ENCODE assay signal across 10 cellular contexts in genomic region chr3:136142592-136142991, GRCh38. TPM values are rescaled to one million over a fixed set of nuclear protein-coding genes. Genes with fewer than 3 reads are reported as not detected.
DNase-seq lines count a peak whose midpoint lies in the region; ATAC-seq and TF ChIP-seq lines count a peak whose summit lies in the region.
"Had no signal": no experiment of that assay in that cellular context is flagged by ENCODE, and none has a peak within 500 bp of the region (broad histone marks: within the 10 kb centered on the region; RNA-seq: fewer than 3 reads in every experiment).

No MANE protein-coding gene starts in this region.

- POLR2A ChIA-PET in PC-9 (lab: Charles Lee; ENCODE audit: unreplicated experiment) = no interaction called here

- DNase-seq in NCI-H2081 (lab: John Stamatoyannopoulos, UW) (peak; percentile 30 to 78), NCI-H2081 treated with DMSO at 0.1 percent for 48 hours (lab: John Stamatoyannopoulos, UW) (no peak), PC-9 (peak; percentile 30 to 91), fibroblast of pulmonary artery (ENCODE audit: low read depth) (peak; percentile 71), sigmoid colon (no peak)
- DNase-seq in activated T-helper 1 cell treated with anti-CD3 and anti-CD28 coated beads, Interleukin-12 subunit alpha, Interleukin-12 subunit beta, Interleukin-2, Interleukin-4 antibody, amounts not matched to agents 30 ng/mL and 10 ng/mL and 1 ng/mL, durations not matched to agents 14 hours and 24 hours and 36 hours (ENCODE audit: low spot score) = no peak
- DNase-seq: CD4-positive, CD25-positive, alpha-beta regulatory T cell had no signal

- peaks cover 12% of the 10 kb centered on the region for H3K4me1 Mint-ChIP-seq in activated T-helper 1 cell treated with anti-CD3 and anti-CD28 coated beads, Interleukin-12 subunit alpha, Interleukin-12 subunit beta, Interleukin-2, Interleukin-4 antibody, amounts not matched to agents 30 ng/mL and 10 ng/mL and 1 ng/mL, durations not matched to agents 14 hours and 24 hours and 36 hours (ENCODE audit: low read depth)

- CTCF ChIA-PET in PC-9 (lab: Charles Lee) = interaction anchor here (0.6 to 1.3 kb wide), 2 partner anchors 9 to 891 kb away, joined by 3 read pairs; no protein-coding TSS in a partner anchor

- no peaks in the 10 kb centered on the region for H3K9me3 Mint-ChIP-seq in activated T-helper 1 cell treated with anti-CD3 and anti-CD28 coated beads, Interleukin-12 subunit alpha, Interleukin-12 subunit beta, Interleukin-2, Interleukin-4 antibody, amounts not matched to agents 30 ng/mL and 10 ng/mL and 1 ng/mL, durations not matched to agents 14 hours and 24 hours and 36 hours
- H3K9me3 Mint-ChIP-seq: CD4-positive, CD25-positive, alpha-beta regulatory T cell had no signal

- TF ChIP-seq POLR2A in sigmoid colon (IDR thresholded peaks at IDR 0.05) = no peak

- H3K4me1 ChIP-seq in PC-9 (replicated peaks; ENCODE audit: insufficient read depth) = peaks cover 19% of the 10 kb centered on the region
- H3K4me1 ChIP-seq in sigmoid colon = peaks cover 0 to 20% (median 14%) of the 10 kb centered on the region in 4 donors

- H3K4me2 ChIP-seq in PC-9 = 0 out of 2 replicates have a peak overlapping the region, but pooled peaks have one; percentile 10

- no peak overlapping the region for H3K4me3 ChIP-seq in PC-9
- H3K4me3 ChIP-seq in fibroblast of pulmonary artery (replicated peaks; ENCODE audit: low read depth, low read length) = no peak overlapping the region
- no peak overlapping the region for H3K4me3 ChIP-seq in sigmoid colon

- 37 to 59% methylated on average over 3 of the region's 3 CpGs for WGBS in sigmoid colon, 2 donors

- H2AFZ ChIP-seq in PC-9 = no peak overlapping the region

- TF ChIP-seq EP300 in sigmoid colon (IDR thresholded peaks at IDR 0.05) = no peak

- peaks cover 7% of the 10 kb centered on the region for H3K36me3 Mint-ChIP-seq in activated T-helper 1 cell treated with anti-CD3 and anti-CD28 coated beads, Interleukin-12 subunit alpha, Interleukin-12 subunit beta, Interleukin-2, Interleukin-4 antibody, amounts not matched to agents 30 ng/mL and 10 ng/mL and 1 ng/mL, durations not matched to agents 14 hours and 24 hours and 36 hours (ENCODE audit: low read depth)
- H3K36me3 Mint-ChIP-seq: CD4-positive, CD25-positive, alpha-beta regulatory T cell had no signal

- intact Hi-C loops in PC-9 (cut with micrococcal nuclease; ENCODE audit: unreplicated experiment) = no loop called here
- intact Hi-C loops in sigmoid colon (cut with DNase I) = no loop called here
- intact Hi-C loops in activated T-helper 1 cell treated with anti-CD3 and anti-CD28 coated beads, Interleukin-12 subunit alpha, Interleukin-12 subunit beta, Interleukin-2, Interleukin-4 antibody, amounts not matched to agents 30 ng/mL and 10 ng/mL and 1 ng/mL, durations not matched to agents 14 hours and 24 hours and 36 hours (cut with micrococcal nuclease) = no loop called here

- H3K9me2 ChIP-seq in PC-9 (ENCODE audit: insufficient read depth) = no peaks in the 10 kb centered on the region

- peaks cover 31% of the 10 kb centered on the region for H3K79me2 ChIP-seq in PC-9 (ENCODE audit: low read depth)

- H3K27me3 Mint-ChIP-seq in activated T-helper 1 cell treated with anti-CD3 and anti-CD28 coated beads, Interleukin-12 subunit alpha, Interleukin-12 subunit beta, Interleukin-2, Interleukin-4 antibody, amounts not matched to agents 30 ng/mL and 10 ng/mL and 1 ng/mL, durations not matched to agents 14 hours and 24 hours and 36 hours (ENCODE audit: insufficient read depth) = no peaks in the 10 kb centered on the region
- H3K27me3 Mint-ChIP-seq: CD4-positive, CD25-positive, alpha-beta regulatory T cell had no signal

- peaks cover 8% of the 10 kb centered on the region; the same call in 1 of the 2 replicates for H3K36me3 ChIP-seq in PC-9 (ENCODE audit: low read depth)
- peaks cover 0 to 27% (median 7%) of the 10 kb centered on the region in 4 donors for H3K36me3 ChIP-seq in sigmoid colon

- peak overlapping the region; percentile 37 for H3K27ac ChIP-seq in PC-9
- H3K27ac ChIP-seq in sigmoid colon = peak overlapping the region in 3 of 4 donors; percentile 37 to 62 (median 55)
- H3K27ac ChIP-seq: neutrophil had no signal

- no peak overlapping the region for H3K4me3 Mint-ChIP-seq in activated T-helper 1 cell treated with anti-CD3 and anti-CD28 coated beads, Interleukin-12 subunit alpha, Interleukin-12 subunit beta, Interleukin-2, Interleukin-4 antibody, amounts not matched to agents 30 ng/mL and 10 ng/mL and 1 ng/mL, durations not matched to agents 14 hours and 24 hours and 36 hours
- H3K4me3 Mint-ChIP-seq: CD4-positive, CD25-positive, alpha-beta regulatory T cell had no signal

- BruUV-seq in PC-9 (replicated peaks; lab: Mats Ljungman, UMichigan) = no TSS peak

- H3K9me3 ChIP-seq in PC-9 (ENCODE audit: insufficient read depth, low read depth) (no peaks in the 10 kb centered on the region), sigmoid colon (no peaks in the 10 kb centered on the region)
- H3K9me3 ChIP-seq: neutrophil had no signal

- peaks cover 20% of the 10 kb centered on the region for H3F3A ChIP-seq in PC-9 (ENCODE audit: insufficient read depth, low read depth)

- H3K27me3 ChIP-seq in PC-9 (ENCODE audit: insufficient read depth, low read depth) = no peaks in the 10 kb centered on the region
- H3K27me3 ChIP-seq in sigmoid colon = no peaks in the 10 kb centered on the region
- H3K27me3 ChIP-seq: neutrophil had no signal

- ATAC-seq in HG03439 (IDR thresholded peaks at IDR 0.05; ENCODE audit: unreplicated experiment) = no peak
- ATAC-seq in HG03097 (IDR thresholded peaks at IDR 0.05; ENCODE audit: low FRiP score, unreplicated experiment) = no peak

- TF ChIP-seq CTCF in PC-9 (conservative IDR thresholded peaks at IDR 0.05) (no peak), fibroblast of pulmonary artery (IDR thresholded peaks at IDR 0.05; ENCODE audit: low read length, missing control alignments) (no peak), sigmoid colon (IDR thresholded peaks at IDR 0.05) (no peak)

- peaks cover 1% of the 10 kb centered on the region; the same call in 1 of the 2 replicates for H4K20me1 ChIP-seq in PC-9 (ENCODE audit: insufficient read depth)

- no peak overlapping the region for H3K27ac Mint-ChIP-seq in activated T-helper 1 cell treated with anti-CD3 and anti-CD28 coated beads, Interleukin-12 subunit alpha, Interleukin-12 subunit beta, Interleukin-2, Interleukin-4 antibody, amounts not matched to agents 30 ng/mL and 10 ng/mL and 1 ng/mL, durations not matched to agents 14 hours and 24 hours and 36 hours

RNA-seq across cellular contexts. Expression of gene MSL2, which starts 53.5 kb away (rescaled TPM):
- 31.1 and 34.1 TPM in 2 replicates for total RNA-seq in PC-9 (2021)
- total RNA-seq in sigmoid colon = 10 to 100 TPM; 18.7 to 23.9 (median 20.8) TPM
- 10 to 100 TPM in 1 of 3 donors, 1 to 10 TPM in 2; 3.2 to 13.1 (median 3.6) TPM for polyA plus RNA-seq in sigmoid colon
- total RNA-seq in activated T-helper 1 cell treated with anti-CD3 and anti-CD28 coated beads, Interleukin-12 subunit alpha, Interleukin-12 subunit beta, Interleukin-2, Interleukin-4 antibody, amounts not matched to agents 30 ng/mL and 10 ng/mL and 1 ng/mL, durations not matched to agents 14 hours and 24 hours and 36 hours = 36.6 and 40.2 TPM in 2 replicates

Comparison
In these comparisons a context has a peak if more than half of its experiments do, and no peak if none do; other contexts are left out.
1. DNase-seq: peak in NCI-H2081 (2 of 2), PC-9 (2 of 2) and fibroblast of pulmonary artery (single experiment); none in NCI-H2081 treated with DMSO at 0.1 percent for 48 hours (single experiment), sigmoid colon (single experiment) and activated T-helper 1 cell treated with anti-CD3 and anti-CD28 coated beads, Interleukin-12 subunit alpha, Interleukin-12 subunit beta, Interleukin-2, Interleukin-4 antibody, amounts not matched to agents 30 ng/mL and 10 ng/mL and 1 ng/mL, durations not matched to agents 14 hours and 24 hours and 36 hours (single experiment).